ENCODE assay signal across 21 cellular contexts in genomic region chrX:68762649-68763268, GRCh38.
"Had no signal": no experiment of that assay in that cellular context is flagged by ENCODE, and none has a peak within 500 bp of the region (broad histone marks: within the 10 kb centered on the region; RNA-seq: fewer than 3 reads in every experiment).

No MANE protein-coding gene starts in this region.

- ATAC-seq: activated CD8-positive, alpha-beta T cell treated with anti-CD3 and anti-CD28 coated beads, Interleukin-2, amount 10 ng/mL, durations not matched to agents 7 days and 5 days; foreskin keratinocyte; lower lobe of right lung; upper lobe of right lung had no signal

- H3K27ac ChIP-seq: foreskin keratinocyte, lower lobe of right lung, spleen, upper lobe of right lung, WERI-Rb-1 had no signal

- H3K4me1 ChIP-seq: esophagus squamous epithelium, foreskin keratinocyte, lower lobe of right lung, spleen, upper lobe of right lung had no signal

- DNase-seq: activated CD4-positive, alpha-beta T cell treated with anti-CD3 and anti-CD28 coated beads, Interleukin-2, amount 10 ng/mL, durations not matched to agents 7 days and 5 days; activated CD4-positive, CD25-positive, alpha-beta regulatory T cell treated with anti-CD3 and anti-CD28 coated beads, Interleukin-2, amount 50 U/mL, for 72 hours; activated CD8-positive, alpha-beta T cell treated with anti-CD3 and anti-CD28 coated beads, Interleukin-2, amount 10 ng/mL, durations not matched to agents 7 days and 5 days; activated gamma-delta T cell treated with Interleukin-2 at 50 U/mL for 16 hours; activated T-cell treated with anti-CD3 and anti-CD28 coated beads, Interleukin-2, amount 50 U/mL, for 1 hour; central memory CD4-positive, alpha-beta T cell; dermis blood vessel endothelial cell; effector memory CD4-positive, alpha-beta T cell; esophagus squamous epithelium; foreskin keratinocyte; left cardiac atrium; lower lobe of right lung; naive B cell; occipital lobe; posterior cingulate gyrus; spleen; stimulated activated CD4-positive, alpha-beta T cell treated with anti-CD3 and anti-CD28 coated beads, Interleukin-4, amount 100 ng/mL, for 1 hour; stimulated activated naive CD4-positive, alpha-beta T cell; T-helper 1 cell; upper lobe of right lung; WERI-Rb-1 had no signal

- H3K4me3 ChIP-seq: esophagus squamous epithelium, lower lobe of right lung, spleen, upper lobe of right lung had no signal

- H3K36me3 ChIP-seq: esophagus squamous epithelium, lower lobe of right lung, spleen, upper lobe of right lung, WERI-Rb-1 had no signal

- H3K27me3 ChIP-seq: foreskin keratinocyte, spleen, upper lobe of right lung had no signal

- H3K9me3 ChIP-seq: esophagus squamous epithelium, lower lobe of right lung, spleen, upper lobe of right lung had no signal
